8 cellular contexts compared by ENCODE assay signal in genomic region chr2:63840785-63841253, GRCh38. TPM values are rescaled to one million over a fixed set of nuclear protein-coding genes. Genes with fewer than 3 reads are reported as not detected.
DNase-seq lines count a peak whose midpoint lies in the region; ATAC-seq and TF ChIP-seq lines count a peak whose summit lies in the region.

No MANE protein-coding gene starts in this region.

- H3K9ac ChIP-seq in rectal smooth muscle tissue (ENCODE audit: low read length), result peak overlapping the region; percentile 98

- H3K4me1 ChIP-seq in rectal smooth muscle tissue (ENCODE audit: control insufficient read depth, insufficient read depth, low read length), result no peaks in the 10 kb centered on the region
- H3K4me1 ChIP-seq in aorta (ENCODE audit: control insufficient read depth in 1 of 2, insufficient read depth in 2 of 2, low read length in 2 of 2), result peaks cover 6 to 7% of the 10 kb centered on the region in 2 donors

- 0% methylated on average over 32 to 34 of the region's 34 CpGs for WGBS in aorta, 2 donors

- ATAC-seq in GM18508 (IDR thresholded peaks at IDR 0.05; ENCODE audit: insufficient read depth, unreplicated experiment) (peak; percentile 80), HG02981 (IDR thresholded peaks at IDR 0.05; ENCODE audit: unreplicated experiment) (peak; percentile 90), aorta (ENCODE audit: low FRiP score) (peak; percentile 96)

- intact Hi-C loops in aorta (cut with DNase I), result loop anchor here (5.0 to 10.0 kb wide), 5 partner anchors 44 to 256 kb away; partner anchors contain the start of genes MDH1 (in 1 of the 2) and WDPCP (in 1 of the 2)

- H3K27ac ChIP-seq in rectal smooth muscle tissue (ENCODE audit: low read depth, low read length) (peak overlapping the region; percentile 98), aorta (ENCODE audit: low read depth in 1 of 2, low read length in 2 of 2) (peak overlapping the region; percentile 83 to 84)

- H3K4me3 ChIP-seq in astrocyte of the cerebellum (ENCODE audit: low read depth, low read length) (peak overlapping the region; percentile 82), rectal smooth muscle tissue (ENCODE audit: low read length) (peak overlapping the region; percentile 97), aorta (ENCODE audit: low read length in 2 of 2) (peak overlapping the region; percentile 68 to 71)

- in situ Hi-C loops in astrocyte of the cerebellum (cut with HindIII; ENCODE audit: low sequenced_read_pairs), result no loop called here

- no peak for TF ChIP-seq CTCF in astrocyte of the cerebellum (IDR thresholded peaks at IDR 0.05; ENCODE audit: low read depth, low read length, missing control alignments)

- DNase-seq in NCI-H2029 (lab: John Stamatoyannopoulos, UW), result peak; percentile 92
- peak; percentile 96 for DNase-seq in T-helper 9 cell
- DNase-seq in astrocyte of the cerebellum (ENCODE audit: low read depth), result peak; percentile 94
- DNase-seq in hepatic stellate cell (ENCODE audit: low spot score), result peak; percentile 97
- peak; percentile 99 for DNase-seq in aorta

- H3K36me3 ChIP-seq in rectal smooth muscle tissue (ENCODE audit: control insufficient read depth, insufficient read depth, low read length) (no peaks in the 10 kb centered on the region), aorta (ENCODE audit: control insufficient read depth in 1 of 2, insufficient read depth in 2 of 2, low read length in 1 of 2) (no peaks in the 10 kb centered on the region)

- H3K27me3 ChIP-seq in rectal smooth muscle tissue (ENCODE audit: control insufficient read depth, insufficient read depth, low read length), result no peaks in the 10 kb centered on the region
- no peaks in the 10 kb centered on the region for H3K27me3 ChIP-seq in aorta (ENCODE audit: control insufficient read depth in 1 of 2, insufficient read depth in 2 of 2, low read length in 1 of 2)

- H3K9me3 ChIP-seq in aorta (ENCODE audit: control insufficient read depth, low read length), result no peaks in the 10 kb centered on the region

RNA-seq across cellular contexts. Expression of gene UGP2, which starts 0.9 kb away (rescaled TPM):
- total RNA-seq in aorta, result 100 to 1,000 TPM; 171 to 188 TPM
- polyA plus RNA-seq in aorta, result 100 to 1,000 TPM; 166 to 422 TPM

Comparison
In these comparisons a context has a peak if more than half of its experiments do, and no peak if none do; other contexts are left out.
1. Peak in every context shown above with its lines: DNase-seq, ATAC-seq, H3K4me3 ChIP-seq and H3K27ac ChIP-seq.